8 cellular contexts compared by ENCODE assay signal in the genomic region with DNA sequence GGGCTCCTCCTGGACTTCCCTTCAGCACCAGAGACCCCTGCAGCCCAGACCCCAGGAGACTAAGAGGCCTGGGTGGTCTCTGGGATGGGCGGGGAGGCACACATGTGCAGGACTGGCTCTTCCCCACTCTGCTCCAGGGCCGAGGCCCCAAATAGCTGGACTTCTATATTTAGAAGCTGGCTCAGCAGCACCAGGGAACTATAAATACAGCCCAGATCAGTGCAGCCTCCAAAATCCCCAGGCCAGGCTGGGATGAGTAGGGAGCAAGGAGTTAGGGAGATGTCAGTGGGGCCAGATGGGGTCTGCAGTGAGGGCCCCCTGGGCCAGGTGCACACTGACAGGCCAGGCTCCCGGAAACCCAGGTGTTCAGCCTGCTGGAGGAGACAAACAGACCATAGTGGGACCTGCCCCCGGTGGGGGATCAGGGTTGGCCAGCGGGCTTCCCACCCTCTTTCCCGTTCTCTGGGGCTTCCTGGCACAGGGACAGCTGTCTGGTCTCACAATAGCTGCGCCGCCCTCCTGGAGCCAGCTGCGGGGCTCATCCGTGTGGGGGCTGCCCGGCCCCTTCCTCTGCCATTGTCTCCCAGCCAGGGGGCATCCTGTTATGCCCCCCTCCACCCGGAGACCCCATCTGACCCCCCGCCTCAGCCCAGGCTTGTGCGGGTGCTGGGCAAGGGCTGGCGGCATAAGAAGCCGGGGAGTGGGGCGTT. TPM values are rescaled to one million over a fixed set of nuclear protein-coding genes. Genes with fewer than 3 reads are reported as not detected.
A peak's percentile ranks its signal among the peaks of the same experiment; 100 is the strongest.
DNase-seq lines count a peak whose midpoint lies in the region; ATAC-seq, FAIRE-seq and TF ChIP-seq lines count a peak whose summit lies in the region.

No MANE protein-coding gene starts in this region.

- H3K4me3 ChIP-seq in Peyer's patch (peak overlapping the region in 2 of 4 donors; percentile 11 to 12), gastroesophageal sphincter (peak overlapping the region in 1 of 2 donors; percentile 16), rectal smooth muscle tissue (ENCODE audit: low read length) (peak overlapping the region; percentile 29)

- peak; percentile 82 for ATAC-seq in gastroesophageal sphincter
- no peak for ATAC-seq in HG03196 (IDR thresholded peaks at IDR 0.05; ENCODE audit: unreplicated experiment)
- no peak for ATAC-seq in HG03045 (IDR thresholded peaks at IDR 0.05; ENCODE audit: unreplicated experiment)

- peak overlapping the region; percentile 88 to 94 (median 90) for H3K27ac ChIP-seq in Peyer's patch
- peak overlapping the region; percentile 1 to 90 (median 82) for H3K27ac ChIP-seq in gastroesophageal sphincter
- peak overlapping the region; percentile 58 for H3K27ac ChIP-seq in rectal smooth muscle tissue (ENCODE audit: low read depth, low read length)

- 60% methylated on average over 1 of the region's 17 CpGs; no CpG with 5 or more reads in 1 of the 2 donors for WGBS in gastroesophageal sphincter (ENCODE audit: low coverage in 1 of 2), 2 donors

- peak; percentile 28 for FAIRE-seq in GM19239 (lab: Jason Lieb, UNC)

- no peak for TF ChIP-seq CTCF in Peyer's patch (IDR thresholded peaks at IDR 0.05)
- TF ChIP-seq CTCF in gastroesophageal sphincter (IDR thresholded peaks at IDR 0.05), result no peak

- TF ChIP-seq EP300 in gastroesophageal sphincter (IDR thresholded peaks at IDR 0.05), result no peak

- peak overlapping the region; percentile 32 for H3K9ac ChIP-seq in rectal smooth muscle tissue (ENCODE audit: low read length)

- no peaks in the 10 kb centered on the region for H3K9me3 ChIP-seq in Peyer's patch
- H3K9me3 ChIP-seq in gastroesophageal sphincter, result no peaks in the 10 kb centered on the region

- H3K4me1 ChIP-seq in Peyer's patch (peaks cover 0 to 51% (median 37%) of the 10 kb centered on the region in 4 donors), gastroesophageal sphincter (peaks cover 0 to 66% (median 21%) of the 10 kb centered on the region in 3 donors), rectal smooth muscle tissue (ENCODE audit: control insufficient read depth, insufficient read depth, low read length) (peaks cover 14% of the 10 kb centered on the region)

- H3K36me3 ChIP-seq in Peyer's patch (no peaks in the 10 kb centered on the region), gastroesophageal sphincter (no peaks in the 10 kb centered on the region), rectal smooth muscle tissue (ENCODE audit: control insufficient read depth, insufficient read depth, low read length) (no peaks in the 10 kb centered on the region)

- no peaks in the 10 kb centered on the region for H3K27me3 ChIP-seq in Peyer's patch
- H3K27me3 ChIP-seq in gastroesophageal sphincter, result no peaks in the 10 kb centered on the region
- H3K27me3 ChIP-seq in rectal smooth muscle tissue (ENCODE audit: control insufficient read depth, insufficient read depth, low read length), result no peaks in the 10 kb centered on the region

- DNase-seq in GM19239 (ENCODE audit: insufficient read length, low spot score) (no peak), Peyer's patch (peak in 1 of 3 donors; percentile 57), NCI-H2029 (lab: John Stamatoyannopoulos, UW) (no peak), HCEC 1CT (no peak)

- TF ChIP-seq POLR2A in Peyer's patch (IDR thresholded peaks at IDR 0.05), result no peak
- TF ChIP-seq POLR2A in gastroesophageal sphincter (IDR thresholded peaks at IDR 0.05), result no peak

RNA-seq across cellular contexts. Expression of a gene that starts 5.5 kb away (rescaled TPM):
- total RNA-seq in Peyer's patch, result 100 to 1,000 TPM in 2 of 4 donors, 10 to 100 TPM in 2; 70.6 to 159 (median 110) TPM
- total RNA-seq in gastroesophageal sphincter, result 10 to 100 TPM; 47.7 to 86.7 (median 66.1) TPM

RNA-seq across cellular contexts. Expression of a gene that starts 43.4 kb away (rescaled TPM):
- 100 to 1,000 TPM in 3 of 4 donors, 10 to 100 TPM in 1; 52.5 to 283 (median 115) TPM for total RNA-seq in Peyer's patch
- total RNA-seq in gastroesophageal sphincter, result 10 to 100 TPM; 31.4 to 55.5 (median 43.4) TPM

RNA-seq across cellular contexts. Expression of a gene that starts 57.4 kb away (rescaled TPM):
- 100 to 1,000 TPM in 1 of 4 donors, 10 to 100 TPM in 3; 13.1 to 140 (median 28.2) TPM for total RNA-seq in Peyer's patch
- 100 to 1,000 TPM in 3 of 4 donors, 10 to 100 TPM in 1; 98.2 to 286 (median 139) TPM for total RNA-seq in gastroesophageal sphincter
